Comparison of ENCODE assay signal across 27 cellular contexts in genomic region chr17:64994781-64995538, GRCh38.
DNase-seq lines count a peak whose midpoint lies in the region; ATAC-seq, FAIRE-seq and TF ChIP-seq lines count a peak whose summit lies in the region.
"Had no signal": no experiment of that assay in that cellular context is flagged by ENCODE, and none has a peak within 500 bp of the region (broad histone marks: within the 10 kb centered on the region; RNA-seq: fewer than 3 reads in every experiment).

No MANE protein-coding gene starts in this region.

- no peaks in the 10 kb centered on the region for H3K36me3 ChIP-seq in HepG2 (replicated peaks in 1 of 2; ENCODE audit: control insufficient read depth in 1 of 2, insufficient read depth in 2 of 2, low read length in 2 of 2)
- no peaks in the 10 kb centered on the region for H3K36me3 ChIP-seq in right lobe of liver
- no peaks in the 10 kb centered on the region for H3K36me3 ChIP-seq in K562 (ENCODE audit: control insufficient read depth, insufficient read depth, low read length)
- H3K36me3 ChIP-seq: adrenal gland, heart right ventricle, lower lobe of right lung, thoracic aorta had no signal

- H3K27ac ChIP-seq in HepG2 (ENCODE audit: extremely low read length, insufficient read depth, low read length), result no peak overlapping the region
- H3K27ac ChIP-seq in right lobe of liver, result no peak overlapping the region
- H3K27ac ChIP-seq in K562 (ENCODE audit: extremely low read depth, low read depth, low read length), result no peak overlapping the region
- H3K27ac ChIP-seq: coronary artery, foreskin keratinocyte, heart right ventricle, lower lobe of right lung, thoracic aorta had no signal

- no peak for DNase-seq in HepG2 (ENCODE audit: low spot score)
- no peak for DNase-seq in right lobe of liver
- DNase-seq in K562 (ENCODE audit: extremely low read depth in 1 of 4, low spot score in 3 of 4), result no peak
- DNase-seq in osteocyte (ENCODE audit: extremely low spot score, unreplicated experiment), result peak; percentile 73
- no peak for DNase-seq in stimulated activated CD4-positive, alpha-beta T cell treated with anti-CD3 and anti-CD28 coated beads, Interleukin-4, amount 100 ng/mL, for 4 hours
- DNase-seq: activated T-cell treated with anti-CD3 and anti-CD28 coated beads, Interleukin-2, amount 50 U/mL, for 4 hours; COR-L47; DMS79; foreskin keratinocyte; heart right ventricle; lower lobe of right lung; MV-4-11; NCI-H146; NCI-H2107; NCI-H774; stimulated activated CD4-positive, alpha-beta T cell treated with anti-CD3 and anti-CD28 coated beads, Interleukin-4, amount 100 ng/mL, for 24 hours; stimulated activated naive CD8-positive, alpha-beta T cell treated with anti-CD3 and anti-CD28 coated beads, Interleukin-15, Interleukin-2, amounts not matched to agents 100 U/mL and 50 U/mL, for 24 hours had no signal

- H2AFZ ChIP-seq in HepG2 (ENCODE audit: low read length), result no peak overlapping the region
- H2AFZ ChIP-seq in K562 (ENCODE audit: low read depth, low read length), result no peak overlapping the region

- H3K4me3 ChIP-seq in HepG2 (replicated peaks in 1 of 3; ENCODE audit: insufficient read depth in 1 of 3, low read depth in 2 of 3, low read length in 3 of 3) (no peak overlapping the region), right lobe of liver (no peak overlapping the region), K562 (no peak overlapping the region)
- H3K4me3 ChIP-seq: adrenal gland, coronary artery, heart right ventricle, lower lobe of right lung, thoracic aorta had no signal

- WGBS in HepG2 (ENCODE audit: low lambda C conversion rate), result 66% methylated on average over 14 of the region's 15 CpGs
- WGBS in right lobe of liver (ENCODE audit: insufficient coverage, low coverage, low lambda C conversion rate, missing lambda C conversion rate), result 96% methylated on average over 10 of the region's 15 CpGs
- 45% methylated on average over 15 of the region's 15 CpGs for WGBS in K562 (ENCODE audit: insufficient coverage, low coverage, missing lambda C conversion rate)

- no peaks in the 10 kb centered on the region for H3K27me3 Mint-ChIP-seq in osteocyte (ENCODE audit: unreplicated experiment)
- H3K27me3 Mint-ChIP-seq: B cell, brain had no signal

- H3K79me2 ChIP-seq in HepG2 (ENCODE audit: insufficient read depth, low read length) (no peaks in the 10 kb centered on the region), K562 (ENCODE audit: control insufficient read depth, insufficient read depth, low read length) (no peaks in the 10 kb centered on the region)

- H3K9me3 ChIP-seq in HepG2 (ENCODE audit: low read length) (no peaks in the 10 kb centered on the region), right lobe of liver (no peaks in the 10 kb centered on the region), K562 (replicated peaks; ENCODE audit: control insufficient read depth, insufficient read depth, low read depth, low read length) (no peaks in the 10 kb centered on the region)
- H3K9me3 ChIP-seq: adrenal gland, heart right ventricle, lower lobe of right lung, thoracic aorta had no signal

- H3K9me3 Mint-ChIP-seq in osteocyte (ENCODE audit: unreplicated experiment), result no peaks in the 10 kb centered on the region
- H3K9me3 Mint-ChIP-seq: activated T-cell treated with anti-CD3 and anti-CD28 coated beads, Interleukin-2, amount 50 U/mL, for 4 hours; T-helper 2 cell treated with Interferon-gamma antibody and Interleukin-4, amounts not matched to agents 5 μg/mL and 100 μg/mL, for 36 hours had no signal

- TF ChIP-seq POLR2A in HepG2 (IDR thresholded peaks at IDR 0.05; ENCODE audit: insufficient read depth in 1 of 2, low read depth in 2 of 2, low read length in 2 of 2) (no peak), right lobe of liver (IDR thresholded peaks at IDR 0.05) (no peak), K562 (conservative IDR thresholded peaks at IDR 0.05) (no peak)

- no peak overlapping the region for H3K27ac Mint-ChIP-seq in osteocyte (ENCODE audit: unreplicated experiment)
- H3K27ac Mint-ChIP-seq: B cell; brain; T-helper 2 cell treated with Interferon-gamma antibody and Interleukin-4, amounts not matched to agents 5 μg/mL and 100 μg/mL, for 36 hours had no signal

- 0 out of 2 replicates have a peak, but pooled peaks cover 9% of the 10 kb centered on the region for H3K4me1 ChIP-seq in HepG2 (ENCODE audit: insufficient read depth, low read length)
- no peaks in the 10 kb centered on the region for H3K4me1 ChIP-seq in right lobe of liver
- peaks cover 0 to 3% of the 10 kb centered on the region in 2 experiments; a peak in 2 of 5 replicates for H3K4me1 ChIP-seq in K562 (replicated peaks in 1 of 2; ENCODE audit: control insufficient read depth in 2 of 2, insufficient read depth in 2 of 2, low read length in 2 of 2)
- H3K4me1 ChIP-seq: lower lobe of right lung had no signal

- H3K4me2 ChIP-seq in HepG2 (ENCODE audit: low read depth, low read length) (no peak overlapping the region), K562 (ENCODE audit: insufficient read depth, low read length) (no peak overlapping the region)

- no peaks in the 10 kb centered on the region for H4K20me1 ChIP-seq in HepG2 (ENCODE audit: insufficient read depth, low read length)
- H4K20me1 ChIP-seq in K562 (replicated peaks; ENCODE audit: control insufficient read depth, insufficient read depth, low read length), result no peaks in the 10 kb centered on the region

- peaks cover 1% of the 10 kb centered on the region for H3K36me3 Mint-ChIP-seq in osteocyte (ENCODE audit: unreplicated experiment)

- H3K27me3 ChIP-seq in HepG2 (ENCODE audit: control insufficient read depth in 1 of 2, insufficient read depth in 2 of 2, low read length in 2 of 2), result no peaks in the 10 kb centered on the region
- no peaks in the 10 kb centered on the region for H3K27me3 ChIP-seq in right lobe of liver
- H3K27me3 ChIP-seq in K562 (ENCODE audit: control insufficient read depth in 2 of 2, insufficient read depth in 2 of 2, low read length in 2 of 2), result no peaks in the 10 kb centered on the region; a peak in 1 of 5 replicates
- H3K27me3 ChIP-seq: adrenal gland, foreskin keratinocyte, heart right ventricle had no signal

- H3K9ac ChIP-seq in HepG2 (ENCODE audit: insufficient read depth, low read depth, low read length), result no peak overlapping the region
- peak overlapping the region in 1 of 2 experiments; percentile 64; a peak in 2 of 4 replicates for H3K9ac ChIP-seq in K562 (ENCODE audit: insufficient read depth in 1 of 2, low read depth in 2 of 2, low read length in 2 of 2)

- TF ChIP-seq RAD21 in HepG2 (CRISPR knock-in tag; IDR thresholded peaks at IDR 0.05) (no peak), K562 (CRISPR knock-in tag; conservative IDR thresholded peaks at IDR 0.05 in 1 of 2, IDR thresholded peaks at IDR 0.05 in 1 of 2) (no peak)

- POLR2A ChIA-PET in HepG2 (lab: Yijun Ruan, JAX) (no interaction called here), K562 (lab: Yijun Ruan, JAX) (no interaction called here)

- BruUV-seq in HepG2 (replicated peaks; lab: Mats Ljungman, UMichigan), result no TSS peak
- no TSS peak for BruUV-seq in K562 (replicated peaks; lab: Mats Ljungman, UMichigan)

- no peak for TF ChIP-seq CTCF in HepG2 (CRISPR knock-in tag; IDR thresholded peaks at IDR 0.05)
- TF ChIP-seq CTCF in right lobe of liver (IDR thresholded peaks at IDR 0.05), result no peak
- no peak for TF ChIP-seq CTCF in K562 (IDR thresholded peaks at IDR 0.05 in 2 of 3, conservative IDR thresholded peaks at IDR 0.05 in 1 of 3; ENCODE audit: insufficient read depth in 2 of 3, low read depth in 1 of 3, low read length in 3 of 3)
- TF ChIP-seq CTCF in osteocyte (IDR thresholded peaks at IDR 0.05), result no peak

- ATAC-seq in HepG2 (peak; percentile 49), right lobe of liver (no peak), K562 (peak; percentile 41), HG03354 (IDR thresholded peaks at IDR 0.05; ENCODE audit: poor library complexity, severe bottlenecking, unreplicated experiment) (no peak), GM21360 (IDR thresholded peaks at IDR 0.05; ENCODE audit: unreplicated experiment) (no peak)
- ATAC-seq: foreskin keratinocyte, sciatic nerve, SK-N-SH treated with all-trans-retinoic acid at 6 μM for 48 hours had no signal

- no peaks in the 10 kb centered on the region for H3K4me1 Mint-ChIP-seq in osteocyte (ENCODE audit: unreplicated experiment)
- H3K4me1 Mint-ChIP-seq: brain had no signal

- CTCF ChIA-PET in HepG2 (lab: Yijun Ruan, JAX; ENCODE audit: low intra/inter-chr PET ratio, low total read pairs) (no interaction called here), K562 (lab: Yijun Ruan, JAX; ENCODE audit: low intra/inter-chr PET ratio) (no interaction called here)

- H3K4me3 Mint-ChIP-seq in osteocyte (ENCODE audit: unreplicated experiment), result no peak overlapping the region
- H3K4me3 Mint-ChIP-seq: activated T-cell treated with anti-CD3 and anti-CD28 coated beads, Interleukin-2, amount 50 U/mL, for 4 hours; B cell; brain; T-helper 2 cell treated with Interferon-gamma antibody and Interleukin-4, amounts not matched to agents 5 μg/mL and 100 μg/mL, for 36 hours had no signal

- intact Hi-C loops in HepG2 (cut with micrococcal nuclease; ENCODE audit: unreplicated experiment), result no loop called here
- intact Hi-C loops in right lobe of liver (cut with DNase I), result no loop called here
- intact Hi-C loops in K562 (cut with micrococcal nuclease), result no loop called here

- no peak for TF ChIP-seq EP300 in HepG2 (IDR thresholded peaks at IDR 0.05; ENCODE audit: low read depth in 2 of 2, low read length in 2 of 2)
- TF ChIP-seq EP300 in HepG2 (CRISPR knock-in tag; IDR thresholded peaks at IDR 0.05; ENCODE audit: borderline replicate concordance), result no peak
- TF ChIP-seq EP300 in K562 (IDR thresholded peaks at IDR 0.05; ENCODE audit: low read length), result no peak

- in situ Hi-C loops in HepG2 (cut with HindIII; ENCODE audit: extremely low pct_ligation_motif_present, low pct_unique_long_range_greater_than_20kb) (no loop called here), K562 (cut with MboI) (no loop called here)

- no peaks in the 10 kb centered on the region for H3K9me1 ChIP-seq in K562 (ENCODE audit: control insufficient read depth, insufficient read depth, low read length)

- FAIRE-seq in HepG2 (lab: Jason Lieb, UNC) (no peak), K562 (lab: Jason Lieb, UNC) (no peak)

TF ChIP-seq in HepG2, 621 proteins besides CTCF, POLR2A, EP300 and RAD21 (continues in another document):
- TF ChIP-seq PITX1 (CRISPR knock-in tag; IDR thresholded peaks at IDR 0.05), result no peak

TF ChIP-seq in K562, 482 proteins besides CTCF, POLR2A, EP300 and RAD21:
- TF ChIP-seq ZNF764 (CRISPR knock-in tag; IDR thresholded peaks at IDR 0.05; ENCODE audit: low read depth) (no peak), CBFA2T3 (IDR thresholded peaks at IDR 0.05) (no peak), NFIX (CRISPR knock-in tag; IDR thresholded peaks at IDR 0.05; ENCODE audit: low read depth) (no peak), EZH2 (IDR thresholded peaks at IDR 0.05; ENCODE audit: borderline replicate concordance, low read depth, low read length) (no peak)

Comparison
In these comparisons a context has a peak if more than half of its experiments do, and no peak if none do; other contexts are left out.
1. ATAC-seq: peak in HepG2 (single experiment) and K562 (single experiment); none in right lobe of liver (0 of 4), HG03354 (single experiment) and GM21360 (single experiment).